Comparison of ENCODE assay signal across 15 cellular contexts in genomic region chr10:34235164-34235832, GRCh38.
DNase-seq lines count a peak whose midpoint lies in the region; ATAC-seq and TF ChIP-seq lines count a peak whose summit lies in the region.
"Had no signal": no experiment of that assay in that cellular context is flagged by ENCODE, and none has a peak within 500 bp of the region (broad histone marks: within the 10 kb centered on the region; RNA-seq: fewer than 3 reads in every experiment).

No MANE protein-coding gene starts in this region.

- no peak overlapping the region for H3K4me3 Mint-ChIP-seq in MCF 10A (ENCODE audit: unreplicated experiment)
- H3K4me3 Mint-ChIP-seq: activated naive CD8-positive, alpha-beta T cell treated with anti-CD3 and anti-CD28 coated beads, Interleukin-2, amount 10 ng/mL, durations not matched to agents 7 days and 5 days had no signal

- H3K4me1 ChIP-seq in breast epithelium (no peaks in the 10 kb centered on the region), left lung (no peaks in the 10 kb centered on the region)
- H3K4me1 ChIP-seq: Peyer's patch, uterus had no signal

- H3K9me3 Mint-ChIP-seq in MCF 10A (ENCODE audit: unreplicated experiment), result no peaks in the 10 kb centered on the region
- H3K9me3 Mint-ChIP-seq: activated naive CD8-positive, alpha-beta T cell treated with anti-CD3 and anti-CD28 coated beads, Interleukin-2, amount 10 ng/mL, durations not matched to agents 7 days and 5 days had no signal

- H3K9me3 ChIP-seq in breast epithelium, result no peaks in the 10 kb centered on the region
- H3K9me3 ChIP-seq in left lung, result no peaks in the 10 kb centered on the region
- H3K9me3 ChIP-seq: left ventricle myocardium inferior, Peyer's patch, uterus had no signal

- H3K36me3 ChIP-seq in breast epithelium (no peaks in the 10 kb centered on the region), left lung (no peaks in the 10 kb centered on the region)
- H3K36me3 ChIP-seq: left ventricle myocardium inferior, Peyer's patch, uterus had no signal

- CTCF ChIA-PET in MCF 10A (lab: Yijun Ruan, JAX), result interaction anchor here (0.6 kb wide), 1 partner anchor 326 kb away, joined by 3 read pairs; no protein-coding TSS in a partner anchor

- TF ChIP-seq CTCF in MCF 10A (IDR thresholded peaks at IDR 0.05; ENCODE audit: unreplicated experiment) (no peak), breast epithelium (IDR thresholded peaks at IDR 0.05) (no peak), left lung (IDR thresholded peaks at IDR 0.05) (no peak)

- H3K4me3 ChIP-seq in breast epithelium (no peak overlapping the region), left lung (no peak overlapping the region)
- H3K4me3 ChIP-seq: dorsolateral prefrontal cortex, left ventricle myocardium inferior, Peyer's patch, uterus had no signal

- intact Hi-C loops in MCF 10A (cut with micrococcal nuclease), result no loop called here
- intact Hi-C loops in breast epithelium (cut with DNase I; ENCODE audit: low total_unique reads), result no loop called here
- intact Hi-C loops in left lung (cut with DNase I), result no loop called here

- peaks cover 6% of the 10 kb centered on the region for H3K36me3 Mint-ChIP-seq in MCF 10A (ENCODE audit: insufficient read depth, unreplicated experiment)
- H3K36me3 Mint-ChIP-seq: activated naive CD8-positive, alpha-beta T cell treated with anti-CD3 and anti-CD28 coated beads, Interleukin-2, amount 10 ng/mL, durations not matched to agents 7 days and 5 days had no signal

- ATAC-seq in HG02759 (IDR thresholded peaks at IDR 0.05; ENCODE audit: unreplicated experiment) (no peak), left lung (no peak), GM21529 (IDR thresholded peaks at IDR 0.05; ENCODE audit: unreplicated experiment) (no peak), HG03521 (IDR thresholded peaks at IDR 0.05; ENCODE audit: unreplicated experiment) (no peak)

- POLR2A ChIA-PET in MCF 10A (lab: Yijun Ruan, JAX), result no interaction called here

- H3K27ac Mint-ChIP-seq in MCF 10A (ENCODE audit: low read depth, unreplicated experiment), result no peak overlapping the region
- H3K27ac Mint-ChIP-seq: activated naive CD8-positive, alpha-beta T cell treated with anti-CD3 and anti-CD28 coated beads, Interleukin-2, amount 10 ng/mL, durations not matched to agents 7 days and 5 days had no signal

- H3K27me3 Mint-ChIP-seq in MCF 10A (ENCODE audit: insufficient read depth, unreplicated experiment), result no peaks in the 10 kb centered on the region

- BruUV-seq in MCF 10A (replicated peaks; lab: Mats Ljungman, UMichigan), result no TSS peak

- no peak for TF ChIP-seq POLR2A in breast epithelium (IDR thresholded peaks at IDR 0.05)

- DNase-seq in MCF 10A (ENCODE audit: unreplicated experiment) (peak; percentile 72), breast epithelium (ENCODE audit: low spot score in 2 of 2) (no peak), NCI-H774 (lab: John Stamatoyannopoulos, UW) (peak; percentile 90), epithelial cell of prostate (ENCODE audit: low read depth, low spot score) (peak; percentile 65), left lung (no peak)
- DNase-seq: activated naive CD8-positive, alpha-beta T cell treated with anti-CD3 and anti-CD28 coated beads, Interleukin-2, amount 10 ng/mL, durations not matched to agents 7 days and 5 days; dorsolateral prefrontal cortex; left ventricle myocardium inferior; NCI-H1694 treated with DMSO at 0.1 percent for 48 hours; Peyer's patch; stimulated activated CD4-positive, alpha-beta T cell treated with anti-CD3 and anti-CD28 coated beads, Interleukin-15, amount 100 ng/mL, for 24 hours; uterus had no signal

- no peaks in the 10 kb centered on the region for H3K4me1 Mint-ChIP-seq in MCF 10A (ENCODE audit: insufficient read depth, unreplicated experiment)

- no peak overlapping the region for H3K27ac ChIP-seq in breast epithelium
- no peak overlapping the region for H3K27ac ChIP-seq in epithelial cell of prostate
- H3K27ac ChIP-seq in left lung, result no peak overlapping the region
- H3K27ac ChIP-seq: dorsolateral prefrontal cortex, left ventricle myocardium inferior, Peyer's patch, uterus had no signal

- H3K27me3 ChIP-seq in breast epithelium (no peaks in the 10 kb centered on the region), left lung (no peaks in the 10 kb centered on the region)
- H3K27me3 ChIP-seq: Peyer's patch, uterus had no signal

Comparison
In these comparisons a context has a peak if more than half of its experiments do, and no peak if none do; other contexts are left out.
1. DNase-seq: peak in MCF 10A (single experiment), NCI-H774 (single experiment) and epithelial cell of prostate (single experiment); none in breast epithelium (0 of 2) and left lung (0 of 2).